In the genomic region with DNA sequence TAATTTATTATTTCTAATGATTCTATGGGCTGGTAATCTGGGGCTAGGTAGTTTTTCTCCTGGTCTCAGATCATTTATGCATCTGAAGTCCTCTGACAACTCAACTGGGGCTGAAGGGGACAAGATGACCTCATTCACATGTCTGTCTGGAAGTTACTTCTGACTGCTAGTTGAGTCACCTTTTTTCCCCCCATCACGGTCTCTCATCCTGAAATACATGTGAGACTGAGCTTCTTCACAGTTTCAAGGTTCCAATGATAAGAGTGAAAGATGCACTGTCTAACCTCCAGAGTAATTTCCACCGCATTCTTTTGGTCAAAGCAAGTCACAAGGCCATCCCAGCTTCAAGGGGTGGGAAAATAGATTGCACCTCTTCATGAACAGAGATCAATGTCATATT, we compare ENCODE assay signal across 20 cellular contexts.
DNase-seq lines count a peak whose midpoint lies in the region; ATAC-seq, FAIRE-seq and TF ChIP-seq lines count a peak whose summit lies in the region.
"Had no signal": no experiment of that assay in that cellular context is flagged by ENCODE, and none has a peak within 500 bp of the region (broad histone marks: within the 10 kb centered on the region; RNA-seq: fewer than 3 reads in every experiment).

No MANE protein-coding gene starts in this region.

- no peaks in the 10 kb centered on the region for H3K36me3 ChIP-seq in mesenchymal stem cell (ENCODE audit: control insufficient read depth in 1 of 2, insufficient read depth in 2 of 2, low read depth in 1 of 2, low read length in 2 of 2)
- H3K36me3 ChIP-seq: left lung, upper lobe of right lung had no signal

- H3K23ac ChIP-seq in mesenchymal stem cell (ENCODE audit: low read length in 2 of 2): no peak overlapping the region

- no peaks in the 10 kb centered on the region for H3K36me3 Mint-ChIP-seq in activated T-cell treated with anti-CD3 and anti-CD28 coated beads, Interleukin-2, amount 50 U/mL, for 4 hours (ENCODE audit: insufficient read depth)
- H3K36me3 Mint-ChIP-seq: CD14-positive monocyte had no signal

- H2BK120ac ChIP-seq in mesenchymal stem cell (ENCODE audit: low read depth, low read length): no peak overlapping the region

- H3K4ac ChIP-seq in mesenchymal stem cell (ENCODE audit: low read depth in 1 of 2, low read length in 2 of 2): no peak overlapping the region

- H2AFZ ChIP-seq in mesenchymal stem cell (ENCODE audit: low read depth, low read length): no peak overlapping the region

- H3K27me3 ChIP-seq in mesenchymal stem cell (ENCODE audit: control insufficient read depth in 1 of 2, insufficient read depth in 1 of 2, low read length in 2 of 2): no peaks in the 10 kb centered on the region
- H3K27me3 ChIP-seq: left lung, upper lobe of right lung had no signal

- no peak overlapping the region for H3K4me2 ChIP-seq in mesenchymal stem cell (ENCODE audit: low read length, poor library complexity, severe bottlenecking)

- H2AK5ac ChIP-seq in mesenchymal stem cell (ENCODE audit: low read length, severe bottlenecking): no peak overlapping the region

- peak; percentile 48 for FAIRE-seq in GM19239 (lab: Jason Lieb, UNC)
- FAIRE-seq: K562 had no signal

- H3K4me3 ChIP-seq in astrocyte of the spinal cord (ENCODE audit: low read depth, low read length) (no peak overlapping the region), mesenchymal stem cell (ENCODE audit: insufficient read depth in 1 of 2, low read depth in 1 of 2, low read length in 2 of 2) (no peak overlapping the region)
- H3K4me3 ChIP-seq: K562, left lung, upper lobe of right lung had no signal

- H3K4me1 Mint-ChIP-seq in activated T-cell treated with anti-CD3 and anti-CD28 coated beads, Interleukin-2, amount 50 U/mL, for 4 hours (ENCODE audit: low read depth): no peaks in the 10 kb centered on the region
- H3K4me1 Mint-ChIP-seq: CD14-positive monocyte had no signal

- no peak overlapping the region for H2BK15ac ChIP-seq in mesenchymal stem cell (ENCODE audit: low read depth, poor library complexity, severe bottlenecking)

- H2BK5ac ChIP-seq in mesenchymal stem cell (ENCODE audit: low read depth, low read length, poor library complexity, severe bottlenecking): no peak overlapping the region

- H3K4me1 ChIP-seq in mesenchymal stem cell (ENCODE audit: control insufficient read depth, insufficient read depth, low read depth, low read length): no peaks in the 10 kb centered on the region
- H3K4me1 ChIP-seq: left lung, upper lobe of right lung had no signal

- H2BK12ac ChIP-seq in mesenchymal stem cell (ENCODE audit: low read length in 2 of 2): no peak overlapping the region

- H3K27me3 Mint-ChIP-seq in activated T-cell treated with anti-CD3 and anti-CD28 coated beads, Interleukin-2, amount 50 U/mL, for 4 hours (ENCODE audit: low read depth): peaks cover 6% of the 10 kb centered on the region

- in situ Hi-C loops in astrocyte of the spinal cord (cut with HindIII; ENCODE audit: low sequenced_read_pairs): no loop called here

- no peaks in the 10 kb centered on the region for H3K9me3 Mint-ChIP-seq in activated T-cell treated with anti-CD3 and anti-CD28 coated beads, Interleukin-2, amount 50 U/mL, for 4 hours

- ATAC-seq in activated T-cell treated with anti-CD3 and anti-CD28 coated beads, Interleukin-2, amount 50 U/mL, for 4 hours: peak; percentile 65
- no peak for ATAC-seq in GM19328 (IDR thresholded peaks at IDR 0.05; ENCODE audit: unreplicated experiment)
- ATAC-seq: K562, left lung, upper lobe of right lung had no signal

- no peak overlapping the region for H4K8ac ChIP-seq in mesenchymal stem cell (ENCODE audit: low read length)

- no peak overlapping the region for H4K91ac ChIP-seq in mesenchymal stem cell (ENCODE audit: low read length)

- H3K79me1 ChIP-seq in mesenchymal stem cell (replicated peaks; ENCODE audit: low read length, poor library complexity, severe bottlenecking): no peaks in the 10 kb centered on the region

- H3K9me3 ChIP-seq in mesenchymal stem cell (ENCODE audit: control insufficient read depth, low read length): peaks cover 5% of the 10 kb centered on the region
- H3K9me3 ChIP-seq: left lung, upper lobe of right lung had no signal

- H3K9ac ChIP-seq in mesenchymal stem cell (ENCODE audit: low read length): no peak overlapping the region

- WGBS in mesenchymal stem cell: 72% methylated on average over 2 of the region's 2 CpGs

- H3K27ac ChIP-seq in mesenchymal stem cell (ENCODE audit: low read length, poor library complexity, severe bottlenecking): no peak overlapping the region
- H3K27ac ChIP-seq: left lung, upper lobe of right lung had no signal

- no peak for DNase-seq in activated T-cell treated with anti-CD3 and anti-CD28 coated beads, Interleukin-2, amount 50 U/mL, for 4 hours
- no peak for DNase-seq in activated T-cell treated with anti-CD3 and anti-CD28 coated beads, Interleukin-2, amount 50 U/mL, for 1 hour
- DNase-seq in GM19239 (ENCODE audit: insufficient read length, low spot score) (no peak), astrocyte of the spinal cord (ENCODE audit: low read depth, low spot score) (peak; percentile 5), mesenchymal stem cell (peak; percentile 0), NCI-H1092 (lab: John Stamatoyannopoulos, UW) (no peak), COR-L47 (lab: John Stamatoyannopoulos, UW) (no peak)
- DNase-seq: activated CD4-positive, alpha-beta T cell treated with anti-CD3 and anti-CD28 coated beads, Interleukin-2, amount 50 U/mL, for 48 hours; anterior cingulate cortex; DMS79; HCEC 1CT; left lung; NCI-H1048; NCI-H2081 treated with DMSO at 0.1 percent for 48 hours; NCI-H510A treated with DMSO at 0.1 percent for 48 hours; Right ventricle myocardium superior; upper lobe of right lung had no signal

- no peak overlapping the region for H3K14ac ChIP-seq in mesenchymal stem cell (ENCODE audit: low read length in 2 of 2)

- TF ChIP-seq CTCF in astrocyte of the spinal cord (IDR thresholded peaks at IDR 0.05; ENCODE audit: low read depth, low read length): no peak

- H3K4me3 Mint-ChIP-seq in activated T-cell treated with anti-CD3 and anti-CD28 coated beads, Interleukin-2, amount 50 U/mL, for 4 hours: no peak overlapping the region
- H3K4me3 Mint-ChIP-seq: CD14-positive monocyte had no signal

- no peak overlapping the region for H3K18ac ChIP-seq in mesenchymal stem cell (ENCODE audit: low read depth in 1 of 2, low read length in 2 of 2)

Comparison
In these comparisons a context has a peak if more than half of its experiments do, and no peak if none do; other contexts are left out.
1. DNase-seq: peak in astrocyte of the spinal cord (single experiment) and mesenchymal stem cell (single experiment); none in activated T-cell treated with anti-CD3 and anti-CD28 coated beads, Interleukin-2, amount 50 U/mL, for 4 hours (single experiment), activated T-cell treated with anti-CD3 and anti-CD28 coated beads, Interleukin-2, amount 50 U/mL, for 1 hour (single experiment), GM19239 (single experiment), NCI-H1092 (single experiment) and COR-L47 (single experiment).